Comparison of ENCODE assay signal across 2 cellular contexts in genomic region chr6:37643851-37644672, GRCh38.
TF ChIP-seq lines count a peak whose summit lies in the region.

No MANE protein-coding gene starts in this region.

TF ChIP-seq in PFSK-1, 5 proteins besides CTCF, POLR2A, EP300 and RAD21 (continued from another document):
- TF ChIP-seq, protein P1, sequence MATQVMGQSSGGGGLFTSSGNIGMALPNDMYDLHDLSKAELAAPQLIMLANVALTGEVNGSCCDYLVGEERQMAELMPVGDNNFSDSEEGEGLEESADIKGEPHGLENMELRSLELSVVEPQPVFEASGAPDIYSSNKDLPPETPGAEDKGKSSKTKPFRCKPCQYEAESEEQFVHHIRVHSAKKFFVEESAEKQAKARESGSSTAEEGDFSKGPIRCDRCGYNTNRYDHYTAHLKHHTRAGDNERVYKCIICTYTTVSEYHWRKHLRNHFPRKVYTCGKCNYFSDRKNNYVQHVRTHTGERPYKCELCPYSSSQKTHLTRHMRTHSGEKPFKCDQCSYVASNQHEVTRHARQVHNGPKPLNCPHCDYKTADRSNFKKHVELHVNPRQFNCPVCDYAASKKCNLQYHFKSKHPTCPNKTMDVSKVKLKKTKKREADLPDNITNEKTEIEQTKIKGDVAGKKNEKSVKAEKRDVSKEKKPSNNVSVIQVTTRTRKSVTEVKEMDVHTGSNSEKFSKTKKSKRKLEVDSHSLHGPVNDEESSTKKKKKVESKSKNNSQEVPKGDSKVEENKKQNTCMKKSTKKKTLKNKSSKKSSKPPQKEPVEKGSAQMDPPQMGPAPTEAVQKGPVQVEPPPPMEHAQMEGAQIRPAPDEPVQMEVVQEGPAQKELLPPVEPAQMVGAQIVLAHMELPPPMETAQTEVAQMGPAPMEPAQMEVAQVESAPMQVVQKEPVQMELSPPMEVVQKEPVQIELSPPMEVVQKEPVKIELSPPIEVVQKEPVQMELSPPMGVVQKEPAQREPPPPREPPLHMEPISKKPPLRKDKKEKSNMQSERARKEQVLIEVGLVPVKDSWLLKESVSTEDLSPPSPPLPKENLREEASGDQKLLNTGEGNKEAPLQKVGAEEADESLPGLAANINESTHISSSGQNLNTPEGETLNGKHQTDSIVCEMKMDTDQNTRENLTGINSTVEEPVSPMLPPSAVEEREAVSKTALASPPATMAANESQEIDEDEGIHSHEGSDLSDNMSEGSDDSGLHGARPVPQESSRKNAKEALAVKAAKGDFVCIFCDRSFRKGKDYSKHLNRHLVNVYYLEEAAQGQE (IDR thresholded peaks at IDR 0.05; ENCODE audit: insufficient read depth in 1 of 2, low read depth in 2 of 2, low read length in 2 of 2): peak; percentile 20 to 48; a peak in 2 of 4 replicates
- peak; percentile 31; the same call in 1 of the 2 replicates for TF ChIP-seq TAF1 (IDR thresholded peaks at IDR 0.05; ENCODE audit: borderline replicate concordance, insufficient read depth, low read length)
- TF ChIP-seq FOXP2 (optimal IDR thresholded peaks at IDR 0.05; ENCODE audit: borderline replicate concordance, extremely low read depth, extremely low read length, insufficient read depth): peak; percentile 60
- no peak; the same call in 1 of the 2 replicates for TF ChIP-seq POLR2AphosphoS5 (IDR thresholded peaks at IDR 0.05; ENCODE audit: low read depth, low read length)

TF ChIP-seq in K562, 482 proteins besides CTCF, POLR2A, EP300 and RAD21 (continues in another document):
- TF ChIP-seq, protein P2, sequence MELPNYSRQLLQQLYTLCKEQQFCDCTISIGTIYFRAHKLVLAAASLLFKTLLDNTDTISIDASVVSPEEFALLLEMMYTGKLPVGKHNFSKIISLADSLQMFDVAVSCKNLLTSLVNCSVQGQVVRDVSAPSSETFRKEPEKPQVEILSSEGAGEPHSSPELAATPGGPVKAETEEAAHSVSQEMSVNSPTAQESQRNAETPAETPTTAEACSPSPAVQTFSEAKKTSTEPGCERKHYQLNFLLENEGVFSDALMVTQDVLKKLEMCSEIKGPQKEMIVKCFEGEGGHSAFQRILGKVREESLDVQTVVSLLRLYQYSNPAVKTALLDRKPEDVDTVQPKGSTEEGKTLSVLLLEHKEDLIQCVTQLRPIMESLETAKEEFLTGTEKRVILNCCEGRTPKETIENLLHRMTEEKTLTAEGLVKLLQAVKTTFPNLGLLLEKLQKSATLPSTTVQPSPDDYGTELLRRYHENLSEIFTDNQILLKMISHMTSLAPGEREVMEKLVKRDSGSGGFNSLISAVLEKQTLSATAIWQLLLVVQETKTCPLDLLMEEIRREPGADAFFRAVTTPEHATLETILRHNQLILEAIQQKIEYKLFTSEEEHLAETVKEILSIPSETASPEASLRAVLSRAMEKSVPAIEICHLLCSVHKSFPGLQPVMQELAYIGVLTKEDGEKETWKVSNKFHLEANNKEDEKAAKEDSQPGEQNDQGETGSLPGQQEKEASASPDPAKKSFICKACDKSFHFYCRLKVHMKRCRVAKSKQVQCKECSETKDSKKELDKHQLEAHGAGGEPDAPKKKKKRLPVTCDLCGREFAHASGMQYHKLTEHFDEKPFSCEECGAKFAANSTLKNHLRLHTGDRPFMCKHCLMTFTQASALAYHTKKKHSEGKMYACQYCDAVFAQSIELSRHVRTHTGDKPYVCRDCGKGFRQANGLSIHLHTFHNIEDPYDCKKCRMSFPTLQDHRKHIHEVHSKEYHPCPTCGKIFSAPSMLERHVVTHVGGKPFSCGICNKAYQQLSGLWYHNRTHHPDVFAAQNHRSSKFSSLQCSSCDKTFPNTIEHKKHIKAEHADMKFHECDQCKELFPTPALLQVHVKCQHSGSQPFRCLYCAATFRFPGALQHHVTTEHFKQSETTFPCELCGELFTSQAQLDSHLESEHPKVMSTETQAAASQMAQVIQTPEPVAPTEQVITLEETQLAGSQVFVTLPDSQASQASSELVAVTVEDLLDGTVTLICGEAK (IDR thresholded peaks at IDR 0.05): no peak
- TF ChIP-seq, protein P2 (CRISPR knock-in tag; IDR thresholded peaks at IDR 0.05): no peak
- TF ChIP-seq USF2 (CRISPR knock-in tag; IDR thresholded peaks at IDR 0.05) (no peak), CREM (IDR thresholded peaks at IDR 0.05; ENCODE audit: low read depth) (peak; percentile 68), SAP30 (IDR thresholded peaks at IDR 0.05; ENCODE audit: borderline replicate concordance, insufficient read depth, low read depth, low read length, poor library complexity, severe bottlenecking) (no peak), GATAD2B (IDR thresholded peaks at IDR 0.05; ENCODE audit: borderline replicate concordance) (no peak), NFIX (CRISPR knock-in tag; IDR thresholded peaks at IDR 0.05; ENCODE audit: low read depth) (peak; percentile 57; the same call in 1 of the 2 replicates), MBD2 (IDR thresholded peaks at IDR 0.05; ENCODE audit: borderline replicate concordance, low read depth) (peak; percentile 81; the same call in 1 of the 2 replicates), SMAD1 (IDR thresholded peaks at IDR 0.05; ENCODE audit: low read depth, low read length, partially characterized antibody) (peak; percentile 74), NELFE (IDR thresholded peaks at IDR 0.05; ENCODE audit: insufficient read depth, insufficient read length) (no peak), TAF15 (IDR thresholded peaks at IDR 0.05; ENCODE audit: low read depth, low read length) (no peak), SRSF9 (IDR thresholded peaks at IDR 0.05; ENCODE audit: borderline replicate concordance, low read depth, low read length) (no peak), ATF7 (IDR thresholded peaks at IDR 0.05) (no peak), ZNF584 (CRISPR knock-in tag; IDR thresholded peaks at IDR 0.05; ENCODE audit: low read depth) (peak; percentile 71), MYNN (IDR thresholded peaks at IDR 0.05) (no peak; the same call in 1 of the 2 replicates), MYNN (CRISPR knock-in tag; IDR thresholded peaks at IDR 0.05) (no peak), ZNF384 (IDR thresholded peaks at IDR 0.05; ENCODE audit: low read depth, low read length) (no peak), HES1 (IDR thresholded peaks at IDR 0.05; ENCODE audit: low read depth) (peak; percentile 78), SPI1 (IDR thresholded peaks at IDR 0.05; ENCODE audit: borderline replicate concordance, low read depth, low read length) (no peak), ZBTB9 (CRISPR knock-in tag; IDR thresholded peaks at IDR 0.05) (no peak), MEF2D (tag; conservative IDR thresholded peaks at IDR 0.05; ENCODE audit: low read depth) (0 out of 2 replicates have a peak, but pooled peaks have one; percentile 36), BRD9 (IDR thresholded peaks at IDR 0.05; ENCODE audit: low read depth, partially characterized antibody) (no peak), ZBTB1 (CRISPR knock-in tag; IDR thresholded peaks at IDR 0.05; ENCODE audit: borderline replicate concordance, low read depth) (no peak), FIP1L1 (IDR thresholded peaks at IDR 0.05; ENCODE audit: low read depth, low read length, poor library complexity, severe bottlenecking) (no peak), ZC3H11A (IDR thresholded peaks at IDR 0.05; ENCODE audit: low read depth, low read length) (no peak), BDP1 (IDR thresholded peaks at IDR 0.05; ENCODE audit: insufficient read depth, insufficient read length) (no peak), FOXM1 (IDR thresholded peaks at IDR 0.05; ENCODE audit: low read depth) (no peak), FOXM1 (CRISPR knock-in tag; IDR thresholded peaks at IDR 0.05; ENCODE audit: low read depth) (no peak), SETDB1 (IDR thresholded peaks at IDR 0.05; ENCODE audit: low read length) (no peak), TEAD4 (IDR thresholded peaks at IDR 0.05; ENCODE audit: low read length) (peak; percentile 76), TEAD4 (CRISPR knock-in tag; IDR thresholded peaks at IDR 0.05; ENCODE audit: borderline replicate concordance) (no peak), TCF3 (CRISPR knock-in tag; IDR thresholded peaks at IDR 0.05) (peak; percentile 63; the same call in 1 of the 2 replicates), HLTF (IDR thresholded peaks at IDR 0.05) (no peak), LARP7 (IDR thresholded peaks at IDR 0.05) (no peak), ZNF695 (CRISPR knock-in tag; IDR thresholded peaks at IDR 0.05) (no peak)
- TF ChIP-seq, protein P3, sequence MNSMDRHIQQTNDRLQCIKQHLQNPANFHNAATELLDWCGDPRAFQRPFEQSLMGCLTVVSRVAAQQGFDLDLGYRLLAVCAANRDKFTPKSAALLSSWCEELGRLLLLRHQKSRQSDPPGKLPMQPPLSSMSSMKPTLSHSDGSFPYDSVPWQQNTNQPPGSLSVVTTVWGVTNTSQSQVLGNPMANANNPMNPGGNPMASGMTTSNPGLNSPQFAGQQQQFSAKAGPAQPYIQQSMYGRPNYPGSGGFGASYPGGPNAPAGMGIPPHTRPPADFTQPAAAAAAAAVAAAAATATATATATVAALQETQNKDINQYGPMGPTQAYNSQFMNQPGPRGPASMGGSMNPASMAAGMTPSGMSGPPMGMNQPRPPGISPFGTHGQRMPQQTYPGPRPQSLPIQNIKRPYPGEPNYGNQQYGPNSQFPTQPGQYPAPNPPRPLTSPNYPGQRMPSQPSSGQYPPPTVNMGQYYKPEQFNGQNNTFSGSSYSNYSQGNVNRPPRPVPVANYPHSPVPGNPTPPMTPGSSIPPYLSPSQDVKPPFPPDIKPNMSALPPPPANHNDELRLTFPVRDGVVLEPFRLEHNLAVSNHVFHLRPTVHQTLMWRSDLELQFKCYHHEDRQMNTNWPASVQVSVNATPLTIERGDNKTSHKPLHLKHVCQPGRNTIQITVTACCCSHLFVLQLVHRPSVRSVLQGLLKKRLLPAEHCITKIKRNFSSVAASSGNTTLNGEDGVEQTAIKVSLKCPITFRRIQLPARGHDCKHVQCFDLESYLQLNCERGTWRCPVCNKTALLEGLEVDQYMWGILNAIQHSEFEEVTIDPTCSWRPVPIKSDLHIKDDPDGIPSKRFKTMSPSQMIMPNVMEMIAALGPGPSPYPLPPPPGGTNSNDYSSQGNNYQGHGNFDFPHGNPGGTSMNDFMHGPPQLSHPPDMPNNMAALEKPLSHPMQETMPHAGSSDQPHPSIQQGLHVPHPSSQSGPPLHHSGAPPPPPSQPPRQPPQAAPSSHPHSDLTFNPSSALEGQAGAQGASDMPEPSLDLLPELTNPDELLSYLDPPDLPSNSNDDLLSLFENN (IDR thresholded peaks at IDR 0.05; ENCODE audit: low read depth in 2 of 2, low read length in 2 of 2): peak in 1 of 2 experiments; percentile 93; a peak in 2 of 4 replicates
- TF ChIP-seq, protein P4, sequence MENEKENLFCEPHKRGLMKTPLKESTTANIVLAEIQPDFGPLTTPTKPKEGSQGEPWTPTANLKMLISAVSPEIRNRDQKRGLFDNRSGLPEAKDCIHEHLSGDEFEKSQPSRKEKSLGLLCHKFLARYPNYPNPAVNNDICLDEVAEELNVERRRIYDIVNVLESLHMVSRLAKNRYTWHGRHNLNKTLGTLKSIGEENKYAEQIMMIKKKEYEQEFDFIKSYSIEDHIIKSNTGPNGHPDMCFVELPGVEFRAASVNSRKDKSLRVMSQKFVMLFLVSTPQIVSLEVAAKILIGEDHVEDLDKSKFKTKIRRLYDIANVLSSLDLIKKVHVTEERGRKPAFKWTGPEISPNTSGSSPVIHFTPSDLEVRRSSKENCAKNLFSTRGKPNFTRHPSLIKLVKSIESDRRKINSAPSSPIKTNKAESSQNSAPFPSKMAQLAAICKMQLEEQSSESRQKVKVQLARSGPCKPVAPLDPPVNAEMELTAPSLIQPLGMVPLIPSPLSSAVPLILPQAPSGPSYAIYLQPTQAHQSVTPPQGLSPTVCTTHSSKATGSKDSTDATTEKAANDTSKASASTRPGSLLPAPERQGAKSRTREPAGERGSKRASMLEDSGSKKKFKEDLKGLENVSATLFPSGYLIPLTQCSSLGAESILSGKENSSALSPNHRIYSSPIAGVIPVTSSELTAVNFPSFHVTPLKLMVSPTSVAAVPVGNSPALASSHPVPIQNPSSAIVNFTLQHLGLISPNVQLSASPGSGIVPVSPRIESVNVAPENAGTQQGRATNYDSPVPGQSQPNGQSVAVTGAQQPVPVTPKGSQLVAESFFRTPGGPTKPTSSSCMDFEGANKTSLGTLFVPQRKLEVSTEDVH (IDR thresholded peaks at IDR 0.05; ENCODE audit: low read depth, partially characterized antibody): no peak
